Comparison of ENCODE assay signal across 1 cellular context in genomic region chr17:75109407-75110236, GRCh38.
TF ChIP-seq lines count a peak whose summit lies in the region.

Gene ARMC7 (plus strand): TSS chr17:75109969. CDS start chr17:75110289, 320 bp downstream.

TF ChIP-seq in HepG2, 621 proteins besides CTCF, POLR2A, EP300 and RAD21 (continued from another document and continues in another):
- TF ChIP-seq, protein P1, sequence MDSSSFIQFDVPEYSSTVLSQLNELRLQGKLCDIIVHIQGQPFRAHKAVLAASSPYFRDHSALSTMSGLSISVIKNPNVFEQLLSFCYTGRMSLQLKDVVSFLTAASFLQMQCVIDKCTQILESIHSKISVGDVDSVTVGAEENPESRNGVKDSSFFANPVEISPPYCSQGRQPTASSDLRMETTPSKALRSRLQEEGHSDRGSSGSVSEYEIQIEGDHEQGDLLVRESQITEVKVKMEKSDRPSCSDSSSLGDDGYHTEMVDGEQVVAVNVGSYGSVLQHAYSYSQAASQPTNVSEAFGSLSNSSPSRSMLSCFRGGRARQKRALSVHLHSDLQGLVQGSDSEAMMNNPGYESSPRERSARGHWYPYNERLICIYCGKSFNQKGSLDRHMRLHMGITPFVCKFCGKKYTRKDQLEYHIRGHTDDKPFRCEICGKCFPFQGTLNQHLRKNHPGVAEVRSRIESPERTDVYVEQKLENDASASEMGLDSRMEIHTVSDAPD (CRISPR knock-in tag; IDR thresholded peaks at IDR 0.05): 0 out of 2 replicates have a peak, but pooled peaks have one; percentile 50
- TF ChIP-seq ISX (CRISPR knock-in tag; conservative IDR thresholded peaks at IDR 0.05): no peak
- peak; percentile 88 for TF ChIP-seq ZNF883 (CRISPR knock-in tag; IDR thresholded peaks at IDR 0.05; ENCODE audit: not compliant biosample characterization)
- TF ChIP-seq, protein P2, sequence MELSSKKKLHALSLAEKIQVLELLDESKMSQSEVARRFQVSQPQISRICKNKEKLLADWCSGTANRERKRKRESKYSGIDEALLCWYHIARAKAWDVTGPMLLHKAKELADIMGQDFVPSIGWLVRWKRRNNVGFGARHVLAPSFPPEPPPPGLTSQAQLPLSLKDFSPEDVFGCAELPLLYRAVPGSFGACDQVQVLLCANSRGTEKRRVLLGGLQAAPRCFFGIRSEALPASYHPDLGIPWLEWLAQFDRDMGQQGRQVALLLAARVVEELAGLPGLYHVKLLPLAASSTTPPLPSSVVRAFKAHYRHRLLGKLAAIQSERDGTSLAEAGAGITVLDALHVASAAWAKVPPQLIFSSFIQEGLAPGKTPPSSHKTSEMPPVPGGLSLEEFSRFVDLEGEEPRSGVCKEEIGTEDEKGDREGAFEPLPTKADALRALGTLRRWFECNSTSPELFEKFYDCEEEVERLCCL (CRISPR knock-in tag; IDR thresholded peaks at IDR 0.05; ENCODE audit: borderline replicate concordance): peak; percentile 90; the same call in 1 of the 2 replicates
- TF ChIP-seq TFAP4 (IDR thresholded peaks at IDR 0.05; ENCODE audit: borderline replicate concordance, low read depth): peak; percentile 24; the same call in 1 of the 2 replicates
- no peak for TF ChIP-seq CBX1 (IDR thresholded peaks at IDR 0.05; ENCODE audit: low read depth)
- no peak for TF ChIP-seq ZNF75D (CRISPR knock-in tag; IDR thresholded peaks at IDR 0.05; ENCODE audit: borderline replicate concordance)
- TF ChIP-seq NKX3-1 (CRISPR knock-in tag; IDR thresholded peaks at IDR 0.05): peak; percentile 48; the same call in 1 of the 2 replicates
- no peak for TF ChIP-seq ZNF510 (CRISPR knock-in tag; IDR thresholded peaks at IDR 0.05; ENCODE audit: low read depth)
- TF ChIP-seq SUZ12 (IDR thresholded peaks at IDR 0.05; ENCODE audit: low read depth, low read length): no peak
- 0 out of 2 replicates have a peak, but pooled peaks have one; percentile 28 for TF ChIP-seq ZFP36L2 (CRISPR knock-in tag; IDR thresholded peaks at IDR 0.05)
- TF ChIP-seq TAF15 (IDR thresholded peaks at IDR 0.05; ENCODE audit: low read depth, low read length, poor library complexity, severe bottlenecking): no peak
- peak; percentile 37; the same call in 1 of the 2 replicates for TF ChIP-seq ZNF143 (CRISPR knock-in tag; IDR thresholded peaks at IDR 0.05)
- TF ChIP-seq, protein P3, sequence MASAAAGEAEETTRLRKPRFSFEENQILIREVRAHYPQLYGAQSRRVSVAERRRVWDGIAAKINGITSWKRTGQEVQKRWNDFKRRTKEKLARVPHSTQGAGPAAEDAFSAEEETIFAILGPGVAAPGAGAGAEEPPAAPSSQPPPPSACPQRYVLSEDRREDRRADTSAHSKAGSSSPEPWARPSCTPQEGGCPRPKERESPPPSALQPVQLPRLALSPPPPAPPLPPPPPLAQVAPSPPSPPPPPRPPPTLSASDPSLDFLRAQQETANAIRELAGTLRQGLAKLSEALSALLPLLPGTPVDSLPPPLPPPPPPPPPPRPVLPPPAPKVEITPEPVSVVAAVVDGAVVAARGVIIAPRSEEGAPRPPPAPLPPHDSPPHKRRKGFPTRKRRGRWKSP (CRISPR knock-in tag; IDR thresholded peaks at IDR 0.05): 0 out of 2 replicates have a peak, but pooled peaks have one; percentile 26
- no peak for TF ChIP-seq ZBTB46 (CRISPR knock-in tag; IDR thresholded peaks at IDR 0.05; ENCODE audit: borderline replicate concordance)
- TF ChIP-seq, protein P4, sequence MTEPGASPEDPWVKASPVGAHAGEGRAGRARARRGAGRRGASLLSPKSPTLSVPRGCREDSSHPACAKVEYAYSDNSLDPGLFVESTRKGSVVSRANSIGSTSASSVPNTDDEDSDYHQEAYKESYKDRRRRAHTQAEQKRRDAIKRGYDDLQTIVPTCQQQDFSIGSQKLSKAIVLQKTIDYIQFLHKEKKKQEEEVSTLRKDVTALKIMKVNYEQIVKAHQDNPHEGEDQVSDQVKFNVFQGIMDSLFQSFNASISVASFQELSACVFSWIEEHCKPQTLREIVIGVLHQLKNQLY (CRISPR knock-in tag; IDR thresholded peaks at IDR 0.05): peak; percentile 14; the same call in 1 of the 2 replicates
- TF ChIP-seq ZNF530 (CRISPR knock-in tag; IDR thresholded peaks at IDR 0.05; ENCODE audit: low read depth): 0 out of 2 replicates have a peak, but pooled peaks have one; percentile 58
- no peak; the same call in none of the 2 replicates for TF ChIP-seq DR1 (CRISPR knock-in tag; IDR thresholded peaks at IDR 0.05)
- TF ChIP-seq ARNT2 (CRISPR knock-in tag; IDR thresholded peaks at IDR 0.05; ENCODE audit: low read depth): no peak; the same call in 1 of the 2 replicates
- TF ChIP-seq ELF3 (CRISPR knock-in tag; IDR thresholded peaks at IDR 0.05): peak; percentile 41
- no peak for TF ChIP-seq ZNF121 (CRISPR knock-in tag; IDR thresholded peaks at IDR 0.05)
- no peak for TF ChIP-seq HMGXB3 (CRISPR knock-in tag; IDR thresholded peaks at IDR 0.05; ENCODE audit: borderline replicate concordance)
- TF ChIP-seq ZNF317 (CRISPR knock-in tag; IDR thresholded peaks at IDR 0.05): peak; percentile 70
- TF ChIP-seq DZIP1 (CRISPR knock-in tag; IDR thresholded peaks at IDR 0.05): no peak
- TF ChIP-seq, protein P5, sequence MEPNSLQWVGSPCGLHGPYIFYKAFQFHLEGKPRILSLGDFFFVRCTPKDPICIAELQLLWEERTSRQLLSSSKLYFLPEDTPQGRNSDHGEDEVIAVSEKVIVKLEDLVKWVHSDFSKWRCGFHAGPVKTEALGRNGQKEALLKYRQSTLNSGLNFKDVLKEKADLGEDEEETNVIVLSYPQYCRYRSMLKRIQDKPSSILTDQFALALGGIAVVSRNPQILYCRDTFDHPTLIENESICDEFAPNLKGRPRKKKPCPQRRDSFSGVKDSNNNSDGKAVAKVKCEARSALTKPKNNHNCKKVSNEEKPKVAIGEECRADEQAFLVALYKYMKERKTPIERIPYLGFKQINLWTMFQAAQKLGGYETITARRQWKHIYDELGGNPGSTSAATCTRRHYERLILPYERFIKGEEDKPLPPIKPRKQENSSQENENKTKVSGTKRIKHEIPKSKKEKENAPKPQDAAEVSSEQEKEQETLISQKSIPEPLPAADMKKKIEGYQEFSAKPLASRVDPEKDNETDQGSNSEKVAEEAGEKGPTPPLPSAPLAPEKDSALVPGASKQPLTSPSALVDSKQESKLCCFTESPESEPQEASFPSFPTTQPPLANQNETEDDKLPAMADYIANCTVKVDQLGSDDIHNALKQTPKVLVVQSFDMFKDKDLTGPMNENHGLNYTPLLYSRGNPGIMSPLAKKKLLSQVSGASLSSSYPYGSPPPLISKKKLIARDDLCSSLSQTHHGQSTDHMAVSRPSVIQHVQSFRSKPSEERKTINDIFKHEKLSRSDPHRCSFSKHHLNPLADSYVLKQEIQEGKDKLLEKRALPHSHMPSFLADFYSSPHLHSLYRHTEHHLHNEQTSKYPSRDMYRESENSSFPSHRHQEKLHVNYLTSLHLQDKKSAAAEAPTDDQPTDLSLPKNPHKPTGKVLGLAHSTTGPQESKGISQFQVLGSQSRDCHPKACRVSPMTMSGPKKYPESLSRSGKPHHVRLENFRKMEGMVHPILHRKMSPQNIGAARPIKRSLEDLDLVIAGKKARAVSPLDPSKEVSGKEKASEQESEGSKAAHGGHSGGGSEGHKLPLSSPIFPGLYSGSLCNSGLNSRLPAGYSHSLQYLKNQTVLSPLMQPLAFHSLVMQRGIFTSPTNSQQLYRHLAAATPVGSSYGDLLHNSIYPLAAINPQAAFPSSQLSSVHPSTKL (CRISPR knock-in tag; IDR thresholded peaks at IDR 0.05): peak; percentile 40; the same call in 1 of the 2 replicates
- TF ChIP-seq, protein P6, sequence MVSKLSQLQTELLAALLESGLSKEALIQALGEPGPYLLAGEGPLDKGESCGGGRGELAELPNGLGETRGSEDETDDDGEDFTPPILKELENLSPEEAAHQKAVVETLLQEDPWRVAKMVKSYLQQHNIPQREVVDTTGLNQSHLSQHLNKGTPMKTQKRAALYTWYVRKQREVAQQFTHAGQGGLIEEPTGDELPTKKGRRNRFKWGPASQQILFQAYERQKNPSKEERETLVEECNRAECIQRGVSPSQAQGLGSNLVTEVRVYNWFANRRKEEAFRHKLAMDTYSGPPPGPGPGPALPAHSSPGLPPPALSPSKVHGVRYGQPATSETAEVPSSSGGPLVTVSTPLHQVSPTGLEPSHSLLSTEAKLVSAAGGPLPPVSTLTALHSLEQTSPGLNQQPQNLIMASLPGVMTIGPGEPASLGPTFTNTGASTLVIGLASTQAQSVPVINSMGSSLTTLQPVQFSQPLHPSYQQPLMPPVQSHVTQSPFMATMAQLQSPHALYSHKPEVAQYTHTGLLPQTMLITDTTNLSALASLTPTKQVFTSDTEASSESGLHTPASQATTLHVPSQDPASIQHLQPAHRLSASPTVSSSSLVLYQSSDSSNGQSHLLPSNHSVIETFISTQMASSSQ (IDR thresholded peaks at IDR 0.05; ENCODE audit: low read depth): no peak
- TF ChIP-seq, protein P6 (CRISPR knock-in tag; IDR thresholded peaks at IDR 0.05; ENCODE audit: borderline replicate concordance): no peak
